1 cellular context compared by ENCODE assay signal in genomic region chr16:56789360-56789759, GRCh38.
TF ChIP-seq lines count a peak whose summit lies in the region.

No MANE protein-coding gene starts in this region.

TF ChIP-seq in HEK293, 187 proteins besides CTCF, POLR2A, EP300 and RAD21 (continued from another document):
- no peak for TF ChIP-seq ZNF518A (tag by site-specific recombination; conservative IDR thresholded peaks at IDR 0.05; ENCODE audit: low read depth)
- TF ChIP-seq SCRT2 (tag by site-specific recombination; IDR thresholded peaks at IDR 0.05), result peak; percentile 93
- TF ChIP-seq ELK4 (IDR thresholded peaks at IDR 0.05; ENCODE audit: borderline replicate concordance, low read depth, low read length), result no peak
- no peak for TF ChIP-seq ZNF174 (tag by site-specific recombination; IDR thresholded peaks at IDR 0.05)
- TF ChIP-seq REST (tag by site-specific recombination; IDR thresholded peaks at IDR 0.05), result no peak
- TF ChIP-seq ZNF560 (tag by site-specific recombination; IDR thresholded peaks at IDR 0.05; ENCODE audit: borderline replicate concordance), result no peak
- no peak for TF ChIP-seq ZNF404 (tag by site-specific recombination; IDR thresholded peaks at IDR 0.05)
- 0 out of 2 replicates have a peak, but pooled peaks have one; percentile 46 for TF ChIP-seq ZNF561 (tag by site-specific recombination; IDR thresholded peaks at IDR 0.05; ENCODE audit: borderline replicate concordance)
